17 cellular contexts compared by ENCODE assay signal in the genomic region with DNA sequence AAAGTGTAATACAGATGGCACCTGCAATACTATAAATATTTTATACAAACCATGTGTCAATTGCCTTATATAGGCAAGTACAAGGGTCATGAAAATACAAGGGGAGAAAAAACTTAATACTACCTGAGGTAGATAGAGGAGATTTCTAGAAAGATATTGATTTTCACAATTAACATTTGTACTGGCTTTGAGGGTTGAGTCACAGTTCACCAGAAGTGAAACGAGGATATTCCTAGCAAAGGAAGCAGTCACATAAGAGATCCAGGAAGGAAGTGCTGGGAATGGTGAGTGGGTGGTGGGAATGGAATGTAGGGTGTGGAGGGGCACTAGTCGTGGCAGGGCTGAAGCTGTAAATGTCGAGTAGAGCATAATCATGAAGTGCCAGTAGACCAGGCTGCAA.
DNase-seq lines count a peak whose midpoint lies in the region; ATAC-seq, FAIRE-seq and TF ChIP-seq lines count a peak whose summit lies in the region.
"Had no signal": no experiment of that assay in that cellular context is flagged by ENCODE, and none has a peak within 500 bp of the region (broad histone marks: within the 10 kb centered on the region; RNA-seq: fewer than 3 reads in every experiment).

No MANE protein-coding gene starts in this region.

- H3K9me3 Mint-ChIP-seq in astrocyte (ENCODE audit: unreplicated experiment) = no peaks in the 10 kb centered on the region
- H3K9me3 Mint-ChIP-seq: activated naive CD4-positive, alpha-beta T cell treated with anti-CD3 and anti-CD28 coated beads, Interleukin-2, amount 50 U/mL, for 24 hours had no signal

- DNase-seq in HT-29 (ENCODE audit: low spot score) = peak; percentile 61
- DNase-seq in astrocyte (ENCODE audit: low read depth) = peak; percentile 10
- DNase-seq in keratinocyte (ENCODE audit: low read depth, low spot score) = no peak
- DNase-seq in urothelium cell line (ENCODE audit: low spot score) = peak; percentile 24
- no peak for DNase-seq in caudate nucleus (lab: John Stamatoyannopoulos, UW)
- DNase-seq: activated T-cell treated with anti-CD3 and anti-CD28 coated beads for 4 hours; left ventricle myocardium inferior; NCI-H1436 treated with DMSO at 0.1 percent for 48 hours; NCI-H345; ovary; stimulated activated CD4-positive, alpha-beta T cell treated with anti-CD3 and anti-CD28 coated beads, Interleukin-2, amount 100 ng/mL, for 48 hours; uterus had no signal

- H3K4me2 ChIP-seq in astrocyte (ENCODE audit: low read length) = peak overlapping the region; percentile 23
- H3K4me2 ChIP-seq in keratinocyte (ENCODE audit: control insufficient read depth, extremely low read depth, insufficient read depth, low read depth, low read length) = peak overlapping the region; percentile 49

- no peaks in the 10 kb centered on the region for H3K79me2 ChIP-seq in astrocyte (ENCODE audit: insufficient read depth, low read length)
- no peaks in the 10 kb centered on the region for H3K79me2 ChIP-seq in keratinocyte (ENCODE audit: control insufficient read depth, insufficient read depth, low read length)

- H3K36me3 ChIP-seq in astrocyte (ENCODE audit: insufficient read depth, low read length) = no peaks in the 10 kb centered on the region
- no peaks in the 10 kb centered on the region for H3K36me3 ChIP-seq in keratinocyte (ENCODE audit: control insufficient read depth in 2 of 2, extremely low read depth in 1 of 2, insufficient read depth in 2 of 2, low read length in 2 of 2)
- H3K36me3 ChIP-seq: gastroesophageal sphincter, left ventricle myocardium inferior, ovary, uterus had no signal

- H3K27me3 ChIP-seq in astrocyte (ENCODE audit: insufficient read depth, low read length) = no peaks in the 10 kb centered on the region
- no peaks in the 10 kb centered on the region for H3K27me3 ChIP-seq in keratinocyte (ENCODE audit: control insufficient read depth, extremely low read depth, insufficient read depth, low read length)
- H3K27me3 ChIP-seq: gastroesophageal sphincter, ovary, uterus had no signal

- H2AFZ ChIP-seq in astrocyte (ENCODE audit: low read depth, low read length) (peak overlapping the region; percentile 29), keratinocyte (ENCODE audit: control insufficient read depth, low read length) (peak overlapping the region; percentile 46)

- H3K4me3 ChIP-seq in astrocyte (ENCODE audit: insufficient read depth, low read depth, low read length) (no peak overlapping the region), keratinocyte (ENCODE audit: control insufficient read depth in 2 of 3, extremely low read depth in 1 of 3, insufficient read depth in 2 of 3, low read depth in 1 of 3, low read length in 3 of 3) (no peak overlapping the region)
- H3K4me3 ChIP-seq: coronary artery, gastroesophageal sphincter, left ventricle myocardium inferior, ovary, uterus had no signal

- peaks cover 16% of the 10 kb centered on the region for H3K4me1 Mint-ChIP-seq in astrocyte (ENCODE audit: low read depth, unreplicated experiment)
- H3K4me1 Mint-ChIP-seq: activated naive CD4-positive, alpha-beta T cell treated with anti-CD3 and anti-CD28 coated beads, Interleukin-2, amount 50 U/mL, for 24 hours had no signal

- no peaks in the 10 kb centered on the region for H3K36me3 Mint-ChIP-seq in astrocyte (ENCODE audit: low read depth, unreplicated experiment)
- H3K36me3 Mint-ChIP-seq: activated naive CD4-positive, alpha-beta T cell treated with anti-CD3 and anti-CD28 coated beads, Interleukin-2, amount 50 U/mL, for 24 hours had no signal

- FAIRE-seq in astrocyte (lab: Jason Lieb, UNC) (no peak), keratinocyte (lab: Jason Lieb, UNC) (peak; percentile 69), urothelium cell line (lab: Jason Lieb, UNC) (no peak)

- no peaks in the 10 kb centered on the region for H3K9me1 ChIP-seq in keratinocyte (ENCODE audit: control insufficient read depth, extremely low read depth, insufficient read depth, low read length)

- H3K27me3 Mint-ChIP-seq in astrocyte (ENCODE audit: low read depth, unreplicated experiment) = no peaks in the 10 kb centered on the region

- H3K9ac ChIP-seq in astrocyte (ENCODE audit: low read length) (no peak overlapping the region), keratinocyte (ENCODE audit: control insufficient read depth, extremely low read depth, insufficient read depth, low read length) (no peak overlapping the region)

- no peak for TF ChIP-seq CTCF in astrocyte (IDR thresholded peaks at IDR 0.05; ENCODE audit: insufficient read depth, low read depth, low read length)
- TF ChIP-seq CTCF in keratinocyte (optimal IDR thresholded peaks at IDR 0.05 in 1 of 3, IDR thresholded peaks at IDR 0.05 in 1 of 3, conservative IDR thresholded peaks at IDR 0.05 in 1 of 3; ENCODE audit: extremely low read depth in 1 of 3, insufficient read depth in 2 of 3, low read length in 3 of 3) = no peak

- no peak overlapping the region for H3K4me3 Mint-ChIP-seq in astrocyte (ENCODE audit: unreplicated experiment)
- H3K4me3 Mint-ChIP-seq: activated naive CD4-positive, alpha-beta T cell treated with anti-CD3 and anti-CD28 coated beads, Interleukin-2, amount 50 U/mL, for 24 hours had no signal

- H4K20me1 ChIP-seq in astrocyte (ENCODE audit: insufficient read depth, low read length) (no peaks in the 10 kb centered on the region), keratinocyte (ENCODE audit: control insufficient read depth, extremely low read depth, insufficient read depth, low read length) (no peaks in the 10 kb centered on the region)

- H3K9me3 ChIP-seq in astrocyte (ENCODE audit: insufficient read depth, low read depth, low read length) (no peaks in the 10 kb centered on the region), keratinocyte (ENCODE audit: control insufficient read depth, low read depth, low read length) (no peaks in the 10 kb centered on the region)
- H3K9me3 ChIP-seq: gastroesophageal sphincter, left ventricle myocardium inferior, ovary, uterus had no signal

- H3K27ac ChIP-seq in astrocyte (ENCODE audit: low read depth, low read length) = no peak overlapping the region
- peak overlapping the region; percentile 61 for H3K27ac ChIP-seq in keratinocyte (ENCODE audit: control insufficient read depth, insufficient read depth, low read length)
- no peak overlapping the region for H3K27ac ChIP-seq in caudate nucleus (ENCODE audit: low read depth, low read length)
- H3K27ac ChIP-seq: coronary artery, gastroesophageal sphincter, left ventricle myocardium inferior, ovary, uterus had no signal

- peak overlapping the region; percentile 81 for H3K27ac Mint-ChIP-seq in astrocyte (ENCODE audit: unreplicated experiment)
- H3K27ac Mint-ChIP-seq: activated naive CD4-positive, alpha-beta T cell treated with anti-CD3 and anti-CD28 coated beads, Interleukin-2, amount 50 U/mL, for 24 hours had no signal

- ATAC-seq in GM18873 (IDR thresholded peaks at IDR 0.05; ENCODE audit: low FRiP score, unreplicated experiment) (no peak), GM21529 (IDR thresholded peaks at IDR 0.05; ENCODE audit: unreplicated experiment) (no peak)
- ATAC-seq: gastroesophageal sphincter had no signal

- no peaks in the 10 kb centered on the region for H3K4me1 ChIP-seq in astrocyte (ENCODE audit: insufficient read depth, low read length)
- H3K4me1 ChIP-seq in keratinocyte (ENCODE audit: control insufficient read depth, extremely low read depth, insufficient read depth, low read length) = peaks cover 31% of the 10 kb centered on the region
- H3K4me1 ChIP-seq: gastroesophageal sphincter, uterus had no signal

- dilution Hi-C loops in keratinocyte (cut with MboI; ENCODE audit: extremely low pct_ligation_motif_present, low sequenced_read_pairs) = no loop called here

Comparison
In these comparisons a context has a peak if more than half of its experiments do, and no peak if none do; other contexts are left out.
1. DNase-seq: peak in HT-29 (single experiment), astrocyte (single experiment) and urothelium cell line (single experiment); none in keratinocyte (single experiment) and caudate nucleus (0 of 61).